19 cellular contexts compared by ENCODE assay signal in genomic region chr21:45208627-45208951, GRCh38.
A peak's percentile ranks its signal among the peaks of the same experiment; 100 is the strongest.
DNase-seq lines count a peak whose midpoint lies in the region; ATAC-seq and TF ChIP-seq lines count a peak whose summit lies in the region.
"Had no signal": no experiment of that assay in that cellular context is flagged by ENCODE, and none has a peak within 500 bp of the region (broad histone marks: within the 10 kb centered on the region; RNA-seq: fewer than 3 reads in every experiment).

No MANE protein-coding gene starts in this region.

- in situ Hi-C loops in astrocyte of the cerebellum (cut with HindIII; ENCODE audit: low sequenced_read_pairs), result no loop called here

- H3K27me3 ChIP-seq in CD8-positive, alpha-beta memory T cell (ENCODE audit: insufficient read depth, low read length, poor library complexity, severe bottlenecking), result no peaks in the 10 kb centered on the region
- H3K27me3 ChIP-seq: neutrophil, right lobe of liver, SJCRH30, upper lobe of left lung had no signal

- no peaks in the 10 kb centered on the region for H3K9me3 ChIP-seq in CD8-positive, alpha-beta memory T cell (ENCODE audit: low read length)
- H3K9me3 ChIP-seq: neutrophil, right lobe of liver, SJCRH30, upper lobe of left lung had no signal

- H3K27ac ChIP-seq in CD8-positive, alpha-beta memory T cell (ENCODE audit: low read depth, low read length), result no peak overlapping the region
- no peak overlapping the region for H3K27ac ChIP-seq in coronary artery
- H3K27ac ChIP-seq: BLaER1 treated with 17β-estradiol and CSF1 and Interleukin-3, amounts not matched to agents 10 nM and 100 nM; KMS-11; neutrophil; right lobe of liver; SJCRH30 had no signal

- peaks cover 3 to 86% (median 22%) of the 10 kb centered on the region in 3 donors for H3K36me3 Mint-ChIP-seq in CD8-positive, alpha-beta memory T cell
- no peaks in the 10 kb centered on the region for H3K36me3 Mint-ChIP-seq in natural killer cell treated with Interleukin-12 subunit alpha and Interleukin-12 subunit beta and Interleukin-15 and Interleukin-18, amount 100 ng/mL, for 72 hours

- H3K9me3 Mint-ChIP-seq in CD8-positive, alpha-beta memory T cell, result no peaks in the 10 kb centered on the region
- no peaks in the 10 kb centered on the region for H3K9me3 Mint-ChIP-seq in natural killer cell treated with Interleukin-12 subunit alpha and Interleukin-12 subunit beta and Interleukin-15 and Interleukin-18, amount 100 ng/mL, for 72 hours
- H3K9me3 Mint-ChIP-seq: HFFc6 had no signal

- peak in 1 of 2 donors; percentile 45 for ATAC-seq in natural killer cell treated with Interleukin-12 subunit alpha and Interleukin-12 subunit beta and Interleukin-15 and Interleukin-18, amount 100 ng/mL, for 72 hours
- ATAC-seq: right lobe of liver had no signal

- H3K4me3 Mint-ChIP-seq in CD8-positive, alpha-beta memory T cell, result peak overlapping the region in 5 of 7 donors; percentile 1 to 56 (median 2)
- peak overlapping the region; percentile 8 for H3K4me3 Mint-ChIP-seq in natural killer cell treated with Interleukin-12 subunit alpha and Interleukin-12 subunit beta and Interleukin-15 and Interleukin-18, amount 100 ng/mL, for 72 hours
- H3K4me3 Mint-ChIP-seq: mesothelial cell of epicardium had no signal

- POLR2A ChIA-PET in CD8-positive, alpha-beta memory T cell (lab: Charles Lee), result no interaction called here

- peaks cover 11% of the 10 kb centered on the region for H3K36me3 ChIP-seq in CD8-positive, alpha-beta memory T cell (ENCODE audit: insufficient read depth, low read length)
- H3K36me3 ChIP-seq: neutrophil, right lobe of liver had no signal

- peak overlapping the region; percentile 10 to 74 (median 52) for H3K27ac Mint-ChIP-seq in CD8-positive, alpha-beta memory T cell
- no peak overlapping the region for H3K27ac Mint-ChIP-seq in natural killer cell treated with Interleukin-12 subunit alpha and Interleukin-12 subunit beta and Interleukin-15 and Interleukin-18, amount 100 ng/mL, for 72 hours
- H3K27ac Mint-ChIP-seq: HFFc6, mesothelial cell of epicardium had no signal

- peak in 1 of 5 donors; percentile 13 for DNase-seq in CD8-positive, alpha-beta memory T cell
- DNase-seq in HCEC 1CT (peak; percentile 6), astrocyte of the cerebellum (ENCODE audit: low read depth) (peak; percentile 18), Ammon's horn (ENCODE audit: low spot score) (no peak), SW480 (ENCODE audit: low spot score) (no peak), coronary artery (ENCODE audit: low spot score) (no peak)
- no peak for DNase-seq in natural killer cell treated with Interleukin-12 subunit alpha and Interleukin-12 subunit beta and Interleukin-15 and Interleukin-18, amount 100 ng/mL, for 72 hours (ENCODE audit: low spot score)
- DNase-seq: activated naive CD4-positive, alpha-beta T cell treated with anti-CD3 and anti-CD28 coated beads, Interleukin-2, amount 50 U/mL, for 16 hours; DMS53; NCI-H1436; right lobe of liver; SJCRH30; stimulated activated CD4-positive, alpha-beta T cell treated with anti-CD3 and anti-CD28 coated beads, Interleukin-4, amount 100 ng/mL, for 4 hours; upper lobe of left lung had no signal

- H3K4me1 ChIP-seq in CD8-positive, alpha-beta memory T cell (ENCODE audit: insufficient read depth, low read length), result no peaks in the 10 kb centered on the region
- H3K4me1 ChIP-seq: right lobe of liver, SJCRH30, upper lobe of left lung had no signal

- no peak overlapping the region for H3K4me3 ChIP-seq in CD8-positive, alpha-beta memory T cell (ENCODE audit: low read length)
- H3K4me3 ChIP-seq in astrocyte of the cerebellum (ENCODE audit: low read depth, low read length) (no peak overlapping the region), coronary artery (no peak overlapping the region)
- H3K4me3 ChIP-seq: BLaER1 treated with 17β-estradiol and CSF1 and Interleukin-3, amounts not matched to agents 10 nM and 100 nM; right lobe of liver; SJCRH30; upper lobe of left lung had no signal

- peaks cover 20 to 26% (median 21%) of the 10 kb centered on the region in 3 donors for H3K4me1 Mint-ChIP-seq in CD8-positive, alpha-beta memory T cell
- H3K4me1 Mint-ChIP-seq in natural killer cell treated with Interleukin-12 subunit alpha and Interleukin-12 subunit beta and Interleukin-15 and Interleukin-18, amount 100 ng/mL, for 72 hours (ENCODE audit: low read depth in 2 of 2), result peaks cover 13 to 31% of the 10 kb centered on the region in 2 donors

- TF ChIP-seq CTCF in astrocyte of the cerebellum (IDR thresholded peaks at IDR 0.05; ENCODE audit: low read depth, low read length, missing control alignments) (no peak), coronary artery (IDR thresholded peaks at IDR 0.05) (no peak)

- CTCF ChIA-PET in CD8-positive, alpha-beta memory T cell (lab: Charles Lee), result interaction anchor here (1.4 kb wide), 1 partner anchor 70 kb away, joined by 3 read pairs; no protein-coding TSS in a partner anchor

- no peaks in the 10 kb centered on the region for H3K27me3 Mint-ChIP-seq in CD8-positive, alpha-beta memory T cell
- peaks cover 0 to 8% of the 10 kb centered on the region in 2 donors for H3K27me3 Mint-ChIP-seq in natural killer cell treated with Interleukin-12 subunit alpha and Interleukin-12 subunit beta and Interleukin-15 and Interleukin-18, amount 100 ng/mL, for 72 hours

Comparison
In these comparisons a context has a peak if more than half of its experiments do, and no peak if none do; other contexts are left out.
1. DNase-seq: peak in HCEC 1CT (single experiment) and astrocyte of the cerebellum (single experiment); none in natural killer cell treated with Interleukin-12 subunit alpha and Interleukin-12 subunit beta and Interleukin-15 and Interleukin-18, amount 100 ng/mL, for 72 hours (single experiment), Ammon's horn (single experiment), SW480 (single experiment) and coronary artery (single experiment).
2. H3K27ac Mint-ChIP-seq: peak in CD8-positive, alpha-beta memory T cell (8 of 8); none in natural killer cell treated with Interleukin-12 subunit alpha and Interleukin-12 subunit beta and Interleukin-15 and Interleukin-18, amount 100 ng/mL, for 72 hours (0 of 2).